Comparison of ENCODE assay signal across 8 cellular contexts in genomic region chr16:15888072-15888976, GRCh38. TPM values are rescaled to one million over a fixed set of nuclear protein-coding genes. Genes with fewer than 3 reads are reported as not detected.
A peak's percentile ranks its signal among the peaks of the same experiment; 100 is the strongest.
DNase-seq lines count a peak whose midpoint lies in the region; ATAC-seq, FAIRE-seq and TF ChIP-seq lines count a peak whose summit lies in the region.

CEP20 (minus strand) TSS chr16:15888603; CDS start chr16:15888585, 18 bp downstream.

- H3K9me1 ChIP-seq in endothelial cell of umbilical vein (replicated peaks; ENCODE audit: control insufficient read depth, extremely low read depth, insufficient read depth, low read length), result no peaks in the 10 kb centered on the region

- H3K79me2 ChIP-seq in OCI-LY3 (ENCODE audit: low read length), result peaks cover 47% of the 10 kb centered on the region
- H3K79me2 ChIP-seq in endothelial cell of umbilical vein (ENCODE audit: control insufficient read depth, insufficient read depth, low read length), result peaks cover 33% of the 10 kb centered on the region

- H3K4me2 ChIP-seq in OCI-LY3 (ENCODE audit: low read length), result peak within 1 kb of the TSS; percentile 80
- peak within 1 kb of the TSS; percentile 82 for H3K4me2 ChIP-seq in endothelial cell of umbilical vein (ENCODE audit: insufficient read depth, low read length)

- H4K20me1 ChIP-seq in OCI-LY3 (ENCODE audit: insufficient read depth, low read length) (peaks cover 9% of the 10 kb centered on the region; the same call in 1 of the 2 replicates), endothelial cell of umbilical vein (replicated peaks; ENCODE audit: control insufficient read depth, extremely low read depth, insufficient read depth, low read length) (no peaks in the 10 kb centered on the region)

- TF ChIP-seq CTCF in OCI-LY3 (IDR thresholded peaks at IDR 0.05; ENCODE audit: low read depth, low read length) (no peak), endothelial cell of umbilical vein (IDR thresholded peaks at IDR 0.05; ENCODE audit: extremely low read depth in 1 of 2, insufficient read depth in 1 of 2, low read depth in 1 of 2, low read length in 2 of 2) (peak in 1 of 2 donors; percentile 18)

- H3K27me3 ChIP-seq in OCI-LY3 (ENCODE audit: low read depth, low read length), result no peaks in the 10 kb centered on the region
- no peaks in the 10 kb centered on the region for H3K27me3 ChIP-seq in endothelial cell of umbilical vein (ENCODE audit: control insufficient read depth in 2 of 2, insufficient read depth in 2 of 2, low read length in 2 of 2)
- no peaks in the 10 kb centered on the region for H3K27me3 ChIP-seq in mononuclear cell (ENCODE audit: insufficient read depth, low read length)

- CTCF ChIA-PET in endothelial cell of umbilical vein (lab: Charles Lee), result interaction anchor here (0.9 to 3.5 kb wide), 17 partner anchors 9 to 239 kb away, joined by 3 to 43 read pairs (median 3); no protein-coding TSS in a partner anchor

- POLR2A ChIA-PET in endothelial cell of umbilical vein (lab: Charles Lee), result interaction anchor here (0.6 to 1.3 kb wide), 7 partner anchors 10 to 172 kb away, joined by 3 to 8 read pairs (median 4); no protein-coding TSS in a partner anchor

- peak; percentile 98 for FAIRE-seq in endothelial cell of umbilical vein (lab: Jason Lieb, UNC)

- dilution Hi-C loops in endothelial cell of umbilical vein (cut with MboI; ENCODE audit: extremely low pct_ligation_motif_present, low sequenced_read_pairs), result no loop called here

- H3K9ac ChIP-seq in OCI-LY3 (ENCODE audit: low read length) (peak within 1 kb of the TSS; percentile 92), endothelial cell of umbilical vein (replicated peaks; ENCODE audit: extremely low read depth, insufficient read depth, low read length) (peak within 1 kb of the TSS; percentile 94)

- H2AFZ ChIP-seq in OCI-LY3 (ENCODE audit: low read depth, low read length) (peak within 1 kb of the TSS; percentile 71; the same call in 1 of the 2 replicates), endothelial cell of umbilical vein (ENCODE audit: low read depth, low read length) (peak within 1 kb of the TSS; percentile 89)

- intact Hi-C loops in endothelial cell of umbilical vein (cut with micrococcal nuclease), result loop anchor here (2.0 kb wide), 2 partner anchors 62 to 108 kb away; no protein-coding TSS in a partner anchor

- BruUV-seq in endothelial cell of umbilical vein (replicated peaks; lab: Mats Ljungman, UMichigan), result TSS peak; percentile 59

- H3K27ac ChIP-seq in OCI-LY3 (ENCODE audit: low read length) (peak within 1 kb of the TSS; percentile 53), endothelial cell of umbilical vein (ENCODE audit: insufficient read depth, low read depth, low read length) (peak within 1 kb of the TSS; percentile 73)

- ATAC-seq in GM21515 (IDR thresholded peaks at IDR 0.05; ENCODE audit: unreplicated experiment), result peak; percentile 97

- H3K4me1 ChIP-seq in OCI-LY3 (ENCODE audit: low read length) (peaks cover 13% of the 10 kb centered on the region), endothelial cell of umbilical vein (ENCODE audit: control insufficient read depth, extremely low read depth, insufficient read depth, low read length) (peaks cover 15% of the 10 kb centered on the region), mononuclear cell (ENCODE audit: insufficient read depth, low read length) (peaks cover 24% of the 10 kb centered on the region)

- peak; percentile 71 for TF ChIP-seq POLR2A in endothelial cell of umbilical vein (IDR thresholded peaks at IDR 0.05; ENCODE audit: low read depth, low read length)

- DNase-seq in DMS 273 (lab: John Stamatoyannopoulos, UW; ENCODE audit: unreplicated experiment) (peak; percentile 99), HuH-7 (ENCODE audit: low spot score) (peak; percentile 99), endothelial cell of umbilical vein (ENCODE audit: low read depth, low spot score) (peak; percentile 99)
- peak; percentile 99 for DNase-seq in activated CD8-positive, alpha-beta memory T cell treated with anti-CD3 and anti-CD28 coated beads, Interleukin-2, amount 50 U/mL, for 48 hours
- peak; percentile 98 to 100 for DNase-seq in stimulated activated CD8-positive, alpha-beta memory T cell treated with anti-CD3 and anti-CD28 coated beads, Interleukin-4, amount 100 ng/mL, for 1 hour (ENCODE audit: low read depth in 2 of 2, low spot score in 1 of 2)

- H3K9me3 ChIP-seq in OCI-LY3 (ENCODE audit: insufficient read depth, low read length) (no peaks in the 10 kb centered on the region), endothelial cell of umbilical vein (replicated peaks; ENCODE audit: control insufficient read depth, insufficient read depth, low read length) (no peaks in the 10 kb centered on the region), mononuclear cell (ENCODE audit: low read depth, low read length) (no peaks in the 10 kb centered on the region)

- H3K36me3 ChIP-seq in OCI-LY3 (replicated peaks; ENCODE audit: low read depth, low read length), result no peaks in the 10 kb centered on the region
- peaks cover 0 to under 1% of the 10 kb centered on the region in 2 experiments for H3K36me3 ChIP-seq in endothelial cell of umbilical vein (ENCODE audit: control insufficient read depth in 2 of 2, extremely low read depth in 1 of 2, insufficient read depth in 2 of 2, low read length in 2 of 2)

- H3K4me3 ChIP-seq in OCI-LY3 (ENCODE audit: low read length) (peak within 1 kb of the TSS; percentile 96), endothelial cell of umbilical vein (replicated peaks in 1 of 3; ENCODE audit: insufficient read depth in 1 of 3, low read depth in 1 of 3, low read length in 3 of 3) (peak within 1 kb of the TSS; percentile 55 to 97 (median 94)), mononuclear cell (ENCODE audit: low read length) (peak within 1 kb of the TSS; percentile 95)

TF ChIP-seq in endothelial cell of umbilical vein, 7 proteins besides CTCF, POLR2A, EP300 and RAD21:
- TF ChIP-seq GATA2 (IDR thresholded peaks at IDR 0.05; ENCODE audit: insufficient read depth, insufficient read length, low read depth, low read length) (no peak), MYC (IDR thresholded peaks at IDR 0.05; ENCODE audit: low read depth, low read length) (no peak), EZH2 (IDR thresholded peaks at IDR 0.05; ENCODE audit: borderline replicate concordance, low read depth, low read length, severe bottlenecking) (no peak), POLR2AphosphoS5 (IDR thresholded peaks at IDR 0.05; ENCODE audit: insufficient read depth, low read depth, low read length) (peak; percentile 76), FOS (IDR thresholded peaks at IDR 0.05; ENCODE audit: borderline replicate concordance, insufficient read depth, low read length) (no peak), MAX (IDR thresholded peaks at IDR 0.05; ENCODE audit: insufficient read depth, insufficient read length) (peak; percentile 13), JUN (IDR thresholded peaks at IDR 0.05; ENCODE audit: borderline replicate concordance, insufficient read depth, insufficient read length, low read depth) (no peak)

RNA-seq across cellular contexts. Expression of gene CEP20, which starts in this region (rescaled TPM):
- total RNA-seq in endothelial cell of umbilical vein (28.0 and 30.5 TPM in 2 replicates), mononuclear cell (24.5 TPM)
- polyA plus RNA-seq in endothelial cell of umbilical vein, result 7.7 and 9.5 TPM in 2 replicates
- polyA plus RNA-seq in endothelial cell of umbilical vein (2011; cell fraction: cytosol; rRNA removed), result 15.7 and 17.2 TPM in 2 replicates
- 5.8 and 8.5 TPM in 2 replicates for polyA plus RNA-seq in endothelial cell of umbilical vein (2011; cell fraction: nucleus; rRNA removed)
- 18.9 and 40.7 TPM in 2 replicates for polyA plus RNA-seq in endothelial cell of umbilical vein (2012)
- 9.1 and 17.9 TPM in 2 replicates for polyA minus RNA-seq in endothelial cell of umbilical vein
- 11.4 TPM for polyA minus RNA-seq in endothelial cell of umbilical vein (2011; cell fraction: cytosol; rRNA and poly(A)+ RNA removed)
- polyA minus RNA-seq in endothelial cell of umbilical vein (2011; cell fraction: nucleus; rRNA and poly(A)+ RNA removed), result 3.4 and 3.9 TPM in 2 replicates

Comparison
In these comparisons a context has a peak if more than half of its experiments do, and no peak if none do; other contexts are left out.
1. Peak in every context shown above with its lines: DNase-seq, ATAC-seq, H3K4me3 ChIP-seq and H3K27ac ChIP-seq.